In genomic region chr4:168387091-168387490, GRCh38 we compare ENCODE assay signal across 17 cellular contexts.
DNase-seq lines count a peak whose midpoint lies in the region; ATAC-seq and TF ChIP-seq lines count a peak whose summit lies in the region.
"Had no signal": no experiment of that assay in that cellular context is flagged by ENCODE, and none has a peak within 500 bp of the region (broad histone marks: within the 10 kb centered on the region; RNA-seq: fewer than 3 reads in every experiment).

No MANE protein-coding gene starts in this region.

- H3K27ac Mint-ChIP-seq in nephron progenitor cell, result peak overlapping the region; percentile 13
- H3K27ac Mint-ChIP-seq in H9, result no peak overlapping the region
- H3K27ac Mint-ChIP-seq: CD4-positive, alpha-beta T cell had no signal

- H3K4me2 ChIP-seq in H9 (ENCODE audit: insufficient read depth, insufficient read length, low read length), result no peak overlapping the region
- H3K4me2 ChIP-seq: A549 had no signal

- H3K36me3 Mint-ChIP-seq in nephron progenitor cell (ENCODE audit: low read depth) (no peaks in the 10 kb centered on the region), H9 (ENCODE audit: insufficient read depth in 1 of 3, low read depth in 3 of 3) (no peaks in the 10 kb centered on the region; a peak in 1 of 7 replicates)

- H3K27ac ChIP-seq in left ventricle myocardium inferior (replicated peaks) (peak overlapping the region; percentile 39), H9 (ENCODE audit: insufficient read length, low read depth, low read length) (no peak overlapping the region)
- H3K27ac ChIP-seq: 22Rv1, A549, C4-2B, GM23248 had no signal

- H3K4ac ChIP-seq in H9 (ENCODE audit: low read depth, low read length), result no peak overlapping the region

- no peak overlapping the region for H4K8ac ChIP-seq in H9 (replicated peaks; ENCODE audit: insufficient read length, low read depth, low read length)

- H2BK12ac ChIP-seq in H9 (ENCODE audit: insufficient read length, low read depth, low read length), result no peak overlapping the region

- H3K23ac ChIP-seq in H9 (ENCODE audit: insufficient read length, low read depth, low read length), result no peak overlapping the region

- no peaks in the 10 kb centered on the region for H3K9me3 Mint-ChIP-seq in nephron progenitor cell
- H3K9me3 Mint-ChIP-seq in H9, result no peaks in the 10 kb centered on the region
- H3K9me3 Mint-ChIP-seq: CD4-positive, alpha-beta T cell; IgD-negative memory B cell had no signal

- intact Hi-C loops in left ventricle myocardium inferior (cut with micrococcal nuclease), result no loop called here
- intact Hi-C loops in Right ventricle myocardium superior (cut with DNase I), result no loop called here

- H2AFZ ChIP-seq in H9 (ENCODE audit: low read length), result no peak overlapping the region
- H2AFZ ChIP-seq: GM23248 had no signal

- H3K9me3 ChIP-seq in left ventricle myocardium inferior (replicated peaks) (no peaks in the 10 kb centered on the region), H9 (ENCODE audit: control insufficient read depth, low read depth, low read length) (no peaks in the 10 kb centered on the region)
- H3K9me3 ChIP-seq: A549, Caco-2 had no signal

- no peaks in the 10 kb centered on the region for H3K27me3 ChIP-seq in left ventricle myocardium inferior (ENCODE audit: low read depth)
- no peaks in the 10 kb centered on the region for H3K27me3 ChIP-seq in H9 (ENCODE audit: insufficient read depth, low read length)

- DNase-seq in left ventricle myocardium inferior, result no peak
- no peak for DNase-seq in Right ventricle myocardium superior
- peak; percentile 62 for DNase-seq in dermis blood vessel endothelial cell
- no peak for DNase-seq in nephron progenitor cell
- no peak for DNase-seq in RPMI8226
- DNase-seq in GOT3 (lab: John Stamatoyannopoulos, UW), result no peak
- DNase-seq in H9, result no peak
- DNase-seq: AML-193; Caco-2; CD4-positive, alpha-beta T cell; GM23248; H7 had no signal

- no peak overlapping the region for H2BK120ac ChIP-seq in H9 (ENCODE audit: low read depth, low read length, poor library complexity, severe bottlenecking)

- no peak overlapping the region for H3K14ac ChIP-seq in H9 (ENCODE audit: insufficient read depth, low read length)

- no peaks in the 10 kb centered on the region for H3K23me2 ChIP-seq in H9 (ENCODE audit: insufficient read length, low read depth, low read length, poor library complexity, severe bottlenecking)

- H3K4me1 ChIP-seq in left ventricle myocardium inferior, result peaks cover 32% of the 10 kb centered on the region
- no peaks in the 10 kb centered on the region; the same call in 1 of the 2 replicates for H3K4me1 ChIP-seq in H9 (ENCODE audit: insufficient read depth, low read length)

- no CpG with 5 or more reads among the region's 3 CpGs for WGBS in H9 (ENCODE audit: extremely low coverage, insufficient read length, low lambda C conversion rate)

- no peak overlapping the region for H2BK15ac ChIP-seq in H9 (ENCODE audit: low read depth, low read length)

- H4K5ac ChIP-seq in H9 (ENCODE audit: insufficient read length, low read depth, low read length), result no peak overlapping the region

- H3K4me1 Mint-ChIP-seq in nephron progenitor cell (peaks cover 9% of the 10 kb centered on the region), H9 (peaks cover 0 to 4% of the 10 kb centered on the region in 2 experiments; a peak in 1 of 4 replicates)

- H2BK5ac ChIP-seq in H9 (ENCODE audit: insufficient read length, low read length), result no peak overlapping the region

- H3K4me3 ChIP-seq in left ventricle myocardium inferior, result no peak overlapping the region
- H3K4me3 ChIP-seq: A549, GM23248 had no signal

- peaks cover 15% of the 10 kb centered on the region for H3K36me3 ChIP-seq in left ventricle myocardium inferior

- H4K91ac ChIP-seq in H9 (ENCODE audit: insufficient read length, low read depth, low read length), result no peak overlapping the region

- H3K79me1 ChIP-seq in H9 (ENCODE audit: insufficient read depth, low read depth, low read length, poor library complexity, severe bottlenecking), result no peaks in the 10 kb centered on the region

- no peak overlapping the region for H3K56ac ChIP-seq in H9 (ENCODE audit: insufficient read length, low read depth, low read length)

- H4K20me1 ChIP-seq in H9 (ENCODE audit: control insufficient read depth, insufficient read depth, insufficient read length), result no peaks in the 10 kb centered on the region

- ATAC-seq in Right ventricle myocardium superior (ENCODE audit: poor library complexity), result no peak
- ATAC-seq: A549, HepG2 had no signal

- no peak overlapping the region for H2BK20ac ChIP-seq in H9 (ENCODE audit: low read depth, low read length, poor library complexity, severe bottlenecking)

- H3K4me3 Mint-ChIP-seq in nephron progenitor cell (no peak overlapping the region), H9 (no peak overlapping the region)
- H3K4me3 Mint-ChIP-seq: CD4-positive, alpha-beta T cell; IgD-negative memory B cell had no signal

- no peaks in the 10 kb centered on the region for H3K27me3 Mint-ChIP-seq in nephron progenitor cell (ENCODE audit: low read depth, poor library complexity)
- H3K27me3 Mint-ChIP-seq in H9 (ENCODE audit: low read depth), result no peaks in the 10 kb centered on the region
- H3K27me3 Mint-ChIP-seq: CD4-positive, alpha-beta T cell; IgD-negative memory B cell had no signal

- H3K18ac ChIP-seq in H9 (ENCODE audit: insufficient read length, low read depth, low read length), result no peak overlapping the region

- no peak overlapping the region for H2AK5ac ChIP-seq in H9 (ENCODE audit: insufficient read length, low read length)

- no peak overlapping the region for H3K9ac ChIP-seq in H9 (ENCODE audit: extremely low read depth, insufficient read length, low read length)
- H3K9ac ChIP-seq: GM23248 had no signal

- H3T11ph ChIP-seq in H9 (ENCODE audit: low read length), result no peak overlapping the region

- TF ChIP-seq CTCF in left ventricle myocardium inferior (IDR thresholded peaks at IDR 0.05; ENCODE audit: borderline replicate concordance) (no peak), nephron progenitor cell (IDR thresholded peaks at IDR 0.05) (no peak), H9 (conservative IDR thresholded peaks at IDR 0.05) (no peak)

- H3K79me2 ChIP-seq in H9 (ENCODE audit: insufficient read depth, low read length), result no peaks in the 10 kb centered on the region
